Comparison of ENCODE assay signal across 1 cellular context in the genomic region with DNA sequence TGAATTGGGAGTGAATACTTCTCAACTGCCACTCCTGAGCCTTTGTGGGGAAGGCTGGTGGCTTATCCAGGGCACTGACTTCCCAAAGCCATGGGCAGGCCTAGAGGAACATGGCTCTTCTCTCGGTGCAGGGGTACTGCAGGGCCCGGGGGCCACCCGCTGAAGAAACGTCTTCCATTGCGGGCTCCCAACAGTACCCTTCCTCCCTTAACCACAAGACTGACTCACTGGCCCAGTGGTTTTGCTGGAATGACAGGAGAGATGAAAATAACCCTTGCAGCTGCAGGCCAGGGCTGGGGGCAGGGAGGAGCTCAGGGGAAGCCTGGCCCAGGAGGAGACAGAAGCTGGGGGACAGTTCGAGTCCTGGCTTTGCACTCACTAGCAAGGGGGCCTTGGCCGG.
TF ChIP-seq lines count a peak whose summit lies in the region.

No MANE protein-coding gene starts in this region.

TF ChIP-seq in IMR-90, 13 proteins besides CTCF, POLR2A, EP300 and RAD21 (continued from another document):
- TF ChIP-seq SMC3 (IDR thresholded peaks at IDR 0.05; ENCODE audit: low read depth, low read length) (peak; percentile 48), FOS (IDR thresholded peaks at IDR 0.05; ENCODE audit: low read depth, low read length) (peak; percentile 99), RFX5 (IDR thresholded peaks at IDR 0.05; ENCODE audit: low read depth, low read length) (no peak), NFE2L2 (IDR thresholded peaks at IDR 0.05; ENCODE audit: low read depth, low read length) (peak; percentile 31; the same call in 1 of the 2 replicates), MAFK (IDR thresholded peaks at IDR 0.05; ENCODE audit: low read depth, low read length) (0 out of 2 replicates have a peak, but pooled peaks have one; percentile 13)
